13 cellular contexts compared by ENCODE assay signal in the genomic region with DNA sequence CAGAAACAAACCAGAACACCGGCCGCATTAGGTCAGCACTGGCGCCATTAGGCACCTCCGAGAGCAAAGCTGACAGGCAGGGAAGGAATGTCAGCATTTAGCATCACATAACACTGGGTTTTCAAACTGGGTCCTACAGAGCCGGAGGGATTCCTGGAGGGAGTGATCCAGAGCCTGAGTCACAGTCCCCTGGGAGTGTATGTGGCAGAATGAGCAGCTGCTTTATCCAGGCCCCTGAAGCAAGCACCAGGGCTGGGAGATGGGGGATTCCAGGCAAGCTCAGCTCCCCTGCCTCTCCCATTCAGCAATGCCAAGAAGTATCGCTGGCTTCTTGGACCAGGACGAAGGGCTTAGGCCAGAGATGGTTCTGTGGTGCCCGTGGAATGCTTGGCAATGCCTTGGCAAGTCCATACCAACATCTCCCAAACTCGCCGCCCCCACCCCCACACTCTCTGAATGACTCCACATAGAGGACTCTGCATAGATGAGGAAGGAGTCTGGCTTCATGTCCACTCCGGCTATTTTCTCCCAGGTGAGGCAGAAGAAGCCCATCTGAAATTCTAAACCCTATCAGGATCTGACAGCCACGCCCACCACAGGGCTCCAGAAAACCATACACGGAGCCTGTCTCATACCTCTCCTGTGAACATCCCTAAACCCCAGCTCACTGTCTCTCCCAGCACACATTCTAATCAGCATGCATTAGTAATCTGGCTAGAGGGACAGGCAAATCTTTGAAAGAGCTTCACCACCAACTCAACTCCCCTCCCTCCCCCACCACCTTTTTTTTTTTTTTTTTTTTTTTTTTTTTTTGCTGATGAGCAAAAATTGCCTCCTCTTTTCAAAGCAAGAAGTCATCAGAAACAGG. TPM values are rescaled to one million over a fixed set of nuclear protein-coding genes. Genes with fewer than 3 reads are reported as not detected.
DNase-seq lines count a peak whose midpoint lies in the region; ATAC-seq and TF ChIP-seq lines count a peak whose summit lies in the region.
"Had no signal": no experiment of that assay in that cellular context is flagged by ENCODE, and none has a peak within 500 bp of the region (broad histone marks: within the 10 kb centered on the region; RNA-seq: fewer than 3 reads in every experiment).

No MANE protein-coding gene starts in this region.

- BruUV-seq in A673 (replicated peaks; lab: Mats Ljungman, UMichigan) = no TSS peak

- H3K4me1 ChIP-seq in A673 (ENCODE audit: insufficient read depth, low read length, poor library complexity, severe bottlenecking) (no peaks in the 10 kb centered on the region), GM23248 (ENCODE audit: insufficient read depth) (peaks cover 39% of the 10 kb centered on the region), body of pancreas (no peaks in the 10 kb centered on the region)

- peak overlapping the region; percentile 57 for H2AFZ ChIP-seq in GM23248

- WGBS in GM23248 (ENCODE audit: low coverage in 1 of 2, low lambda C conversion rate in 2 of 2, missing lambda C conversion rate in 2 of 2), 2 experiments = 2 to 5% methylated on average over 13 of the region's 13 CpGs
- 52% methylated on average over 9 to 13 of the region's 13 CpGs for WGBS in body of pancreas, 2 donors

- TF ChIP-seq CTCF in A673 (conservative IDR thresholded peaks at IDR 0.05; ENCODE audit: low read depth, low read length) (no peak), body of pancreas (IDR thresholded peaks at IDR 0.05) (no peak)

- H3K36me3 ChIP-seq in A673 (ENCODE audit: insufficient read depth, low read length, poor library complexity, severe bottlenecking) (no peaks in the 10 kb centered on the region), GM23248 (ENCODE audit: low read depth) (no peaks in the 10 kb centered on the region), body of pancreas (replicated peaks in 1 of 2; ENCODE audit: insufficient read depth in 1 of 2, low read depth in 2 of 2) (no peaks in the 10 kb centered on the region)
- H3K36me3 ChIP-seq: esophagus squamous epithelium, suprapubic skin had no signal

- no peak overlapping the region for H3K4me3 ChIP-seq in A673 (ENCODE audit: low read depth, low read length, poor library complexity, severe bottlenecking)
- H3K4me3 ChIP-seq in GM23248 = peak overlapping the region; percentile 51
- H3K4me3 ChIP-seq in body of pancreas = no peak overlapping the region
- H3K4me3 ChIP-seq: esophagus squamous epithelium, suprapubic skin had no signal

- peak overlapping the region; percentile 78 for H3K4me2 ChIP-seq in GM23248 (ENCODE audit: unreplicated experiment)

- H3K9me3 ChIP-seq in A673 (ENCODE audit: low read depth, low read length, poor library complexity, severe bottlenecking) = no peaks in the 10 kb centered on the region
- no peaks in the 10 kb centered on the region for H3K9me3 ChIP-seq in GM23248 (ENCODE audit: low read depth)
- no peaks in the 10 kb centered on the region for H3K9me3 ChIP-seq in body of pancreas
- H3K9me3 ChIP-seq: esophagus squamous epithelium, suprapubic skin had no signal

- peak; percentile 48 for DNase-seq in A673 (ENCODE audit: low spot score)
- DNase-seq in GM23248 = peak; percentile 96
- DNase-seq in body of pancreas = no peak
- DNase-seq in left kidney (ENCODE audit: low read depth, low spot score) = peak; percentile 36
- no peak for DNase-seq in activated CD4-positive, alpha-beta T cell treated with anti-CD3 and anti-CD28 coated beads, Interleukin-2, amount 50 U/mL, for 1 hour
- DNase-seq in activated CD4-positive, alpha-beta T cell treated with anti-CD3 and anti-CD28 coated beads for 1 hour = no peak
- no peak for DNase-seq in activated naive CD4-positive, alpha-beta T cell (lab: John Stamatoyannopoulos, UW)
- DNase-seq: activated T-cell treated with anti-CD3 and anti-CD28 coated beads, Interleukin-2, amount 50 U/mL, for 24 hours; AML-193; central memory CD4-positive, alpha-beta T cell; esophagus squamous epithelium had no signal

- ATAC-seq in body of pancreas (peak; percentile 18), HG02970 (IDR thresholded peaks at IDR 0.05; ENCODE audit: low FRiP score, unreplicated experiment) (no peak)

- no peak for TF ChIP-seq POLR2A in body of pancreas (IDR thresholded peaks at IDR 0.05)

- in situ Hi-C loops in GM23248 (cut with MboI) = no loop called here

- no peak overlapping the region for H3K27ac ChIP-seq in A673 (ENCODE audit: low read depth, low read length, poor library complexity, severe bottlenecking)
- H3K27ac ChIP-seq in GM23248 = peak overlapping the region; percentile 98
- no peak overlapping the region for H3K27ac ChIP-seq in body of pancreas
- H3K27ac ChIP-seq: esophagus squamous epithelium, suprapubic skin had no signal

- H3F3A ChIP-seq in GM23248 (ENCODE audit: insufficient read depth) = peaks cover 41% of the 10 kb centered on the region

- H3K9me2 ChIP-seq in GM23248 (ENCODE audit: insufficient read depth) = no peaks in the 10 kb centered on the region

- CTCF ChIA-PET in A673 (lab: Charles Lee) = no interaction called here

- POLR2A ChIA-PET in A673 (lab: Charles Lee; ENCODE audit: low non-redundant PET) = no interaction called here

- peaks cover 46% of the 10 kb centered on the region for H3K79me2 ChIP-seq in GM23248 (ENCODE audit: insufficient read depth)

- peak overlapping the region; percentile 87 for H3K9ac ChIP-seq in GM23248

- no peaks in the 10 kb centered on the region for H4K20me1 ChIP-seq in GM23248 (ENCODE audit: insufficient read depth)

- no peaks in the 10 kb centered on the region for H3K27me3 ChIP-seq in A673 (replicated peaks; ENCODE audit: insufficient read depth, low read depth, low read length, poor library complexity)
- no peaks in the 10 kb centered on the region for H3K27me3 ChIP-seq in GM23248 (replicated peaks; ENCODE audit: insufficient read depth)
- H3K27me3 ChIP-seq in body of pancreas = no peaks in the 10 kb centered on the region
- H3K27me3 ChIP-seq: esophagus squamous epithelium, suprapubic skin had no signal

- intact Hi-C loops in A673 (cut with micrococcal nuclease; ENCODE audit: unreplicated experiment) = no loop called here
- intact Hi-C loops in body of pancreas (cut with DNase I) = no loop called here

RNA-seq across cellular contexts. Expression of gene GAS7, which starts 20.3 kb away (rescaled TPM):
- 2.3 and 2.8 TPM in 2 replicates for total RNA-seq in A673 (2021)
- 13.4 and 15.0 TPM in 2 replicates for total RNA-seq in GM23248 (2014; rRNA removed; shearing (Covaris generic))
- 6.7 TPM in 2 replicates for polyA plus RNA-seq in GM23248 (2016; fragmentation: Nextera tagmentation; extraction: Ambion mirVana)
- 10 to 100 TPM in 1 of 2 donors, 1 to 10 TPM in 1; 8.0 to 20.1 TPM for total RNA-seq in body of pancreas

Comparison
In these comparisons a context has a peak if more than half of its experiments do, and no peak if none do; other contexts are left out.
1. DNase-seq: peak in A673 (single experiment), GM23248 (single experiment) and left kidney (single experiment); none in body of pancreas (0 of 4), activated CD4-positive, alpha-beta T cell treated with anti-CD3 and anti-CD28 coated beads, Interleukin-2, amount 50 U/mL, for 1 hour (single experiment), activated CD4-positive, alpha-beta T cell treated with anti-CD3 and anti-CD28 coated beads for 1 hour (single experiment) and activated naive CD4-positive, alpha-beta T cell (0 of 4).